Comparison of ENCODE assay signal across 9 cellular contexts in genomic region chr1:57424231-57425027, GRCh38. TPM values are rescaled to one million over a fixed set of nuclear protein-coding genes. Genes with fewer than 3 reads are reported as not detected.
DNase-seq lines count a peak whose midpoint lies in the region; ATAC-seq, FAIRE-seq and TF ChIP-seq lines count a peak whose summit lies in the region.
"Had no signal": no experiment of that assay in that cellular context is flagged by ENCODE, and none has a peak within 500 bp of the region (broad histone marks: within the 10 kb centered on the region; RNA-seq: fewer than 3 reads in every experiment).

No MANE protein-coding gene starts in this region.

- H3K27me3 ChIP-seq in CD4-positive, alpha-beta T cell (ENCODE audit: control insufficient read depth, insufficient read depth, low read length), result peaks cover 46% of the 10 kb centered on the region
- peaks cover 0 to 26% of the 10 kb centered on the region in 2 experiments; a peak in 3 of 5 replicates for H3K27me3 ChIP-seq in K562 (ENCODE audit: control insufficient read depth in 2 of 2, insufficient read depth in 2 of 2, low read length in 2 of 2)
- peaks cover 8 to 66% (median 41%) of the 10 kb centered on the region in 3 donors for H3K27me3 ChIP-seq in stomach

- no peak for FAIRE-seq in K562 (lab: Jason Lieb, UNC)

- peak in 1 of 2 experiments; percentile 20; a peak in 1 of 4 replicates for TF ChIP-seq RAD21 in K562 (CRISPR knock-in tag; conservative IDR thresholded peaks at IDR 0.05 in 1 of 2, IDR thresholded peaks at IDR 0.05 in 1 of 2)

- H4K20me1 ChIP-seq in K562 (replicated peaks; ENCODE audit: control insufficient read depth, insufficient read depth, low read length), result no peaks in the 10 kb centered on the region

- no peak for TF ChIP-seq CTCF in CD4-positive, alpha-beta T cell (IDR thresholded peaks at IDR 0.05)
- TF ChIP-seq CTCF in LNCaP clone FGC (IDR thresholded peaks at IDR 0.05; ENCODE audit: control insufficient read depth, extremely low read depth, insufficient read depth) (peak; percentile 69), K562 (IDR thresholded peaks at IDR 0.05 in 2 of 3, conservative IDR thresholded peaks at IDR 0.05 in 1 of 3; ENCODE audit: insufficient read depth in 2 of 3, low read depth in 1 of 3, low read length in 3 of 3) (peak; percentile 34 to 39 (median 39); a peak in 4 of 6 replicates), stomach (IDR thresholded peaks at IDR 0.05) (peak in 4 of 7 experiments; percentile 31 to 44 (median 39))

- BruUV-seq in K562 (replicated peaks; lab: Mats Ljungman, UMichigan), result no TSS peak

- H3K27ac Mint-ChIP-seq in CD4-positive, alpha-beta T cell, result no peak overlapping the region

- POLR2A ChIA-PET in CD4-positive, alpha-beta T cell (lab: Charles Lee), result no interaction called here
- POLR2A ChIA-PET in K562 (lab: Yijun Ruan, JAX), result no interaction called here

- peaks cover 5% of the 10 kb centered on the region for H3K9me3 Mint-ChIP-seq in CD4-positive, alpha-beta T cell

- no peaks in the 10 kb centered on the region for H3K9me3 ChIP-seq in CD4-positive, alpha-beta T cell (ENCODE audit: control insufficient read depth, low read length)
- H3K9me3 ChIP-seq in K562 (replicated peaks; ENCODE audit: control insufficient read depth, insufficient read depth, low read depth, low read length), result no peaks in the 10 kb centered on the region
- no peaks in the 10 kb centered on the region for H3K9me3 ChIP-seq in stomach

- H3K4me1 ChIP-seq in K562 (replicated peaks in 1 of 2; ENCODE audit: control insufficient read depth in 2 of 2, insufficient read depth in 2 of 2, low read length in 2 of 2) (peaks cover 0 to 7% of the 10 kb centered on the region in 2 experiments; a peak in 2 of 5 replicates), stomach (peaks cover 23 to 36% (median 30%) of the 10 kb centered on the region in 4 donors)

- H3K36me3 ChIP-seq in K562 (ENCODE audit: control insufficient read depth, insufficient read depth, low read length) (no peaks in the 10 kb centered on the region), stomach (no peaks in the 10 kb centered on the region)

- H3K9me1 ChIP-seq in K562 (ENCODE audit: control insufficient read depth, insufficient read depth, low read length), result no peaks in the 10 kb centered on the region

- ATAC-seq in CD4-positive, alpha-beta T cell (ENCODE audit: poor library complexity), result no peak
- ATAC-seq in K562, result peak; percentile 57; the same call in 2 of the 3 replicates
- no peak for ATAC-seq in HG03342 (IDR thresholded peaks at IDR 0.05; ENCODE audit: unreplicated experiment)

- H3K4me2 ChIP-seq in K562 (ENCODE audit: insufficient read depth, low read length), result no peak overlapping the region

- H3K79me2 ChIP-seq in K562 (ENCODE audit: control insufficient read depth, insufficient read depth, low read length), result no peaks in the 10 kb centered on the region

- H3K27ac ChIP-seq in CD4-positive, alpha-beta T cell (ENCODE audit: low read depth, low read length), result no peak overlapping the region
- H3K27ac ChIP-seq in K562 (ENCODE audit: extremely low read depth, low read depth, low read length) (no peak overlapping the region), stomach (peak overlapping the region in 1 of 5 donors; percentile 38)

- peak overlapping the region; percentile 38 for H3K4me3 Mint-ChIP-seq in CD4-positive, alpha-beta T cell

- H3K4me3 ChIP-seq in LNCaP clone FGC (ENCODE audit: low read depth, low read length) (no peak overlapping the region), K562 (no peak overlapping the region), stomach (peak overlapping the region; percentile 45 to 62 (median 52))

- H3K4me1 Mint-ChIP-seq in CD4-positive, alpha-beta T cell (ENCODE audit: low read depth), result no peaks in the 10 kb centered on the region

- H3K36me3 Mint-ChIP-seq in CD4-positive, alpha-beta T cell (ENCODE audit: low read depth), result no peaks in the 10 kb centered on the region

- peaks cover 75% of the 10 kb centered on the region for H3K27me3 Mint-ChIP-seq in CD4-positive, alpha-beta T cell

- TF ChIP-seq EP300 in K562 (IDR thresholded peaks at IDR 0.05; ENCODE audit: low read length), result no peak
- TF ChIP-seq EP300 in stomach (IDR thresholded peaks at IDR 0.05), result no peak

- no peak for DNase-seq in CD4-positive, alpha-beta T cell
- DNase-seq in LNCaP clone FGC (ENCODE audit: low read depth) (no peak), K562 (ENCODE audit: extremely low read depth in 1 of 4, low spot score in 3 of 4) (peak in 3 of 4 experiments; percentile 2 to 26 (median 9)), iris pigment epithelial cell (ENCODE audit: low read depth) (peak; percentile 56), stomach (peak; percentile 31), OCI-M2 (lab: John Stamatoyannopoulos, UW; ENCODE audit: unreplicated experiment) (no peak), pons (ENCODE audit: low spot score) (no peak)

- in situ Hi-C loops in K562 (cut with MboI), result no loop called here

- CTCF ChIA-PET in CD4-positive, alpha-beta T cell (lab: Charles Lee), result no interaction called here
- CTCF ChIA-PET in K562 (lab: Yijun Ruan, JAX; ENCODE audit: low intra/inter-chr PET ratio), result no interaction called here

- TF ChIP-seq POLR2A in K562 (conservative IDR thresholded peaks at IDR 0.05) (no peak), stomach (IDR thresholded peaks at IDR 0.05) (no peak)

- H3K9ac ChIP-seq in K562 (ENCODE audit: insufficient read depth in 1 of 2, low read depth in 2 of 2, low read length in 2 of 2), result no peak overlapping the region

- WGBS in K562 (ENCODE audit: insufficient coverage, low coverage, missing lambda C conversion rate), result 13% methylated on average over 25 of the region's 63 CpGs
- 1 to 4% (median 2%) methylated on average over 47 to 63 of the region's 63 CpGs for WGBS in stomach, 5 donors

- no peak overlapping the region for H2AFZ ChIP-seq in K562 (ENCODE audit: low read depth, low read length)

- intact Hi-C loops in CD4-positive, alpha-beta T cell (cut with DNase I, micrococcal nuclease), result no loop called here
- intact Hi-C loops in K562 (cut with micrococcal nuclease), result no loop called here
- intact Hi-C loops in stomach (cut with DNase I; ENCODE audit: low total_unique reads), result no loop called here

TF ChIP-seq in K562, 482 proteins besides CTCF, POLR2A, EP300 and RAD21:
- no peak for TF ChIP-seq TCF7 (IDR thresholded peaks at IDR 0.05; ENCODE audit: borderline replicate concordance)
- TF ChIP-seq, protein P1, sequence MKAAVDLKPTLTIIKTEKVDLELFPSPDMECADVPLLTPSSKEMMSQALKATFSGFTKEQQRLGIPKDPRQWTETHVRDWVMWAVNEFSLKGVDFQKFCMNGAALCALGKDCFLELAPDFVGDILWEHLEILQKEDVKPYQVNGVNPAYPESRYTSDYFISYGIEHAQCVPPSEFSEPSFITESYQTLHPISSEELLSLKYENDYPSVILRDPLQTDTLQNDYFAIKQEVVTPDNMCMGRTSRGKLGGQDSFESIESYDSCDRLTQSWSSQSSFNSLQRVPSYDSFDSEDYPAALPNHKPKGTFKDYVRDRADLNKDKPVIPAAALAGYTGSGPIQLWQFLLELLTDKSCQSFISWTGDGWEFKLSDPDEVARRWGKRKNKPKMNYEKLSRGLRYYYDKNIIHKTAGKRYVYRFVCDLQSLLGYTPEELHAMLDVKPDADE (conservative IDR thresholded peaks at IDR 0.05; ENCODE audit: control insufficient read depth, low read depth, low read length), result no peak
- no peak for TF ChIP-seq ZNF644 (tag; IDR thresholded peaks at IDR 0.05; ENCODE audit: low read depth)
- peak; percentile 26; the same call in 1 of the 2 replicates for TF ChIP-seq SMC3 (conservative IDR thresholded peaks at IDR 0.05; ENCODE audit: insufficient read depth, low read depth, low read length)
- TF ChIP-seq, protein P2, sequence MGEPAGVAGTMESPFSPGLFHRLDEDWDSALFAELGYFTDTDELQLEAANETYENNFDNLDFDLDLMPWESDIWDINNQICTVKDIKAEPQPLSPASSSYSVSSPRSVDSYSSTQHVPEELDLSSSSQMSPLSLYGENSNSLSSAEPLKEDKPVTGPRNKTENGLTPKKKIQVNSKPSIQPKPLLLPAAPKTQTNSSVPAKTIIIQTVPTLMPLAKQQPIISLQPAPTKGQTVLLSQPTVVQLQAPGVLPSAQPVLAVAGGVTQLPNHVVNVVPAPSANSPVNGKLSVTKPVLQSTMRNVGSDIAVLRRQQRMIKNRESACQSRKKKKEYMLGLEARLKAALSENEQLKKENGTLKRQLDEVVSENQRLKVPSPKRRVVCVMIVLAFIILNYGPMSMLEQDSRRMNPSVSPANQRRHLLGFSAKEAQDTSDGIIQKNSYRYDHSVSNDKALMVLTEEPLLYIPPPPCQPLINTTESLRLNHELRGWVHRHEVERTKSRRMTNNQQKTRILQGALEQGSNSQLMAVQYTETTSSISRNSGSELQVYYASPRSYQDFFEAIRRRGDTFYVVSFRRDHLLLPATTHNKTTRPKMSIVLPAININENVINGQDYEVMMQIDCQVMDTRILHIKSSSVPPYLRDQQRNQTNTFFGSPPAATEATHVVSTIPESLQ (CRISPR knock-in tag; IDR thresholded peaks at IDR 0.05), result no peak

RNA-seq across cellular contexts. Expression of gene DAB1, which starts 0.6 kb away (rescaled TPM):
- total RNA-seq in CD4-positive, alpha-beta T cell, result under 1 TPM; 0.52 to 0.61 TPM
- not detected in 2 replicates for total RNA-seq in K562 (2011; cell fraction: chromatin; rRNA removed; ENCODE audit: low replicate concordance)
- not detected in 2 replicates for total RNA-seq in K562 (2011; cell fraction: nucleolus; rRNA removed)
- total RNA-seq in K562 (2011; cell fraction: nucleoplasm; rRNA removed), result not detected in 2 replicates
- total RNA-seq in K562 (2014; rRNA removed), result not detected in 2 replicates
- not detected in 2 replicates for total RNA-seq in K562 (2014; rRNA removed; fragmentation: Illumina TruSeq; extraction: Trizol)
- total RNA-seq in K562 (2015; rRNA removed; fragmentation: Illumina TruSeq; extraction: Trizol), result not detected in 2 replicates
- total RNA-seq in K562 (2021), result not detected in 2 replicates
- not detected in 2 replicates for polyA plus RNA-seq in K562 (2011; rRNA removed)
- not detected in 2 replicates for polyA plus RNA-seq in K562 (2011; cell fraction: cytosol; rRNA removed)
- polyA plus RNA-seq in K562 (2011; cell fraction: nucleus; rRNA removed), result not detected in 2 replicates
- polyA plus RNA-seq in K562 (2012), result not detected in 2 replicates
- not detected in 2 replicates for polyA plus RNA-seq in K562 (2014; fragmentation: Illumina TruSeq; extraction: Trizol)
- not detected for polyA plus RNA-seq in K562 (2014; fragmentation: Nextera tagmentation; extraction: Ambion mirVana)
- not detected in 2 replicates for polyA plus RNA-seq in K562 (2014; rRNA removed)
- polyA minus RNA-seq in K562 (2011; rRNA and poly(A)+ RNA removed), result not detected in 2 replicates
- polyA minus RNA-seq in K562 (2011; cell fraction: cytosol; rRNA and poly(A)+ RNA removed), result not detected in 2 replicates
- not detected in 2 replicates for polyA minus RNA-seq in K562 (2011; cell fraction: nucleus; rRNA and poly(A)+ RNA removed)
- 1 to 10 TPM in 2 of 5 donors, under 1 TPM in 2, not detected in 1; under 0.01 to 3.5 (median 1.1) TPM for total RNA-seq in stomach
- under 1 TPM; 0.19 to 0.61 (median 0.33) TPM for polyA plus RNA-seq in stomach
- total RNA-seq: dermis microvascular lymphatic vessel endothelial cell had no signal

Comparison
In these comparisons a context has a peak if more than half of its experiments do, and no peak if none do; other contexts are left out.
1. DNase-seq: peak in K562 (3 of 4), iris pigment epithelial cell (single experiment) and stomach (single experiment); none in CD4-positive, alpha-beta T cell (0 of 10), LNCaP clone FGC (single experiment), OCI-M2 (single experiment) and pons (single experiment).
2. H3K4me3 ChIP-seq: peak in stomach (4 of 4); none in LNCaP clone FGC (single experiment) and K562 (single experiment).